17 cellular contexts compared by ENCODE assay signal in genomic region chrX:150540965-150541364, GRCh38.
"Had no signal": no experiment of that assay in that cellular context is flagged by ENCODE, and none has a peak within 500 bp of the region (broad histone marks: within the 10 kb centered on the region; RNA-seq: fewer than 3 reads in every experiment).

No MANE protein-coding gene starts in this region.

- FAIRE-seq: K562, RCC 7860 had no signal

- ATAC-seq: K562 had no signal

- DNase-seq: Kasumi-1, MM.1S, NCI-H1092 treated with DMSO at 0.1 percent for 48 hours, NCI-H1417 treated with DMSO at 0.1 percent for 48 hours, NCI-H146, NCI-H1694 treated with DMSO at 0.1 percent for 48 hours, NCI-H1930, NCI-H2081, NCI-H2107, NCI-H2227 treated with DMSO at 0.1 percent for 48 hours, NCI-H526 treated with DMSO at 0.1 percent for 48 hours, NCI-H748 treated with DMSO at 0.1 percent for 48 hours, Right ventricle myocardium superior, RPMI8226, SIG-M5 had no signal
